1 cellular context compared by ENCODE assay signal in genomic region chr4:181685461-181685860, GRCh38.
TF ChIP-seq lines count a peak whose summit lies in the region.

No MANE protein-coding gene starts in this region.

TF ChIP-seq in GM23338, 12 proteins besides CTCF, POLR2A, EP300 and RAD21 (continued from another document):
- TF ChIP-seq REST (IDR thresholded peaks at IDR 0.05; ENCODE audit: unreplicated experiment), result no peak
- no peak for TF ChIP-seq POLR2AphosphoS5 (IDR thresholded peaks at IDR 0.05; ENCODE audit: low read depth)
- TF ChIP-seq, protein P1, sequence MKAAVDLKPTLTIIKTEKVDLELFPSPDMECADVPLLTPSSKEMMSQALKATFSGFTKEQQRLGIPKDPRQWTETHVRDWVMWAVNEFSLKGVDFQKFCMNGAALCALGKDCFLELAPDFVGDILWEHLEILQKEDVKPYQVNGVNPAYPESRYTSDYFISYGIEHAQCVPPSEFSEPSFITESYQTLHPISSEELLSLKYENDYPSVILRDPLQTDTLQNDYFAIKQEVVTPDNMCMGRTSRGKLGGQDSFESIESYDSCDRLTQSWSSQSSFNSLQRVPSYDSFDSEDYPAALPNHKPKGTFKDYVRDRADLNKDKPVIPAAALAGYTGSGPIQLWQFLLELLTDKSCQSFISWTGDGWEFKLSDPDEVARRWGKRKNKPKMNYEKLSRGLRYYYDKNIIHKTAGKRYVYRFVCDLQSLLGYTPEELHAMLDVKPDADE (IDR thresholded peaks at IDR 0.05), result no peak
- TF ChIP-seq ZNF462 (CRISPR knock-in tag; IDR thresholded peaks at IDR 0.05), result no peak
